In the genomic region with DNA sequence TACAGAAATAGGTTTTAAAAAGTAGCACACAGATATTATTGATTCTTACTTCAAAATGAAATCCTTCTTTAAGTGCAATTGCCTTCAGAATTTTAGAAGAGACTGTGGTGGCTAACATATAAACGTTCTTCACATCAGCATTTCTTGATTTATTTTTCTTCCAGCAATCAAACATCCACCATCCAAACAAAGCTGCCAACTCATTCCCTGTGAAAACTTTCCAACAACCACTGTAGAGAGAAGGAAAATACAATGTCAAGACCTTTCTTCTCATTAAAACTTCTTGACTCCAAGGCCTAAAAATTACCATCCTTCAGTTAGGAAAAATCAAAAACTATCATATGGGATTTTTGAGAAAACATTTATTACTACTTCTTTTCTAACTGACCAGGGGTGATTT, we compare ENCODE assay signal across 34 cellular contexts. TPM values are rescaled to one million over a fixed set of nuclear protein-coding genes. Genes with fewer than 3 reads are reported as not detected.
"Had no signal": no experiment of that assay in that cellular context is flagged by ENCODE, and none has a peak within 500 bp of the region (broad histone marks: within the 10 kb centered on the region; RNA-seq: fewer than 3 reads in every experiment).

No MANE protein-coding gene starts in this region.

- ATAC-seq: activated T-cell treated with anti-CD3 and anti-CD28 coated beads, Interleukin-2, amount 50 U/mL, for 72 hours; WTC11 had no signal

- H3K27ac ChIP-seq: adrenal gland, breast epithelium, cardiac muscle cell, coronary artery, dorsolateral prefrontal cortex, esophagus muscularis mucosa, VCaP had no signal

- DNase-seq: activated CD4-positive, alpha-beta memory T cell treated with anti-CD3 and anti-CD28 coated beads, Interleukin-2, amount 10 ng/mL, durations not matched to agents 7 days and 5 days; activated CD4-positive, alpha-beta T cell treated with anti-CD3 and anti-CD28 coated beads for 1 hour; activated CD4-positive, alpha-beta T cell treated with anti-CD3 and anti-CD28 coated beads for 4 hours; activated CD4-positive, alpha-beta T cell treated with anti-CD3 and anti-CD28 coated beads, Interleukin-2, amount 10 ng/mL, durations not matched to agents 7 days and 5 days; activated CD4-positive, alpha-beta T cell treated with anti-CD3 and anti-CD28 coated beads, Interleukin-2, amount 50 U/mL, for 4 hours; activated CD8-positive, alpha-beta memory T cell treated with anti-CD3 and anti-CD28 coated beads, Interleukin-2, amount 50 U/mL, for 48 hours; activated gamma-delta T cell; activated naive CD4-positive, alpha-beta T cell treated with anti-CD3 and anti-CD28 coated beads, Interleukin-2, amount 50 U/mL, for 16 hours; activated naive CD4-positive, alpha-beta T cell treated with Interleukin-2 at 50 U/mL for 16 hours; activated T-cell treated with anti-CD3 and anti-CD28 coated beads for 4 hours; activated T-cell treated with anti-CD3 and anti-CD28 coated beads, Interleukin-2, amount 50 U/mL, for 24 hours; activated T-cell treated with anti-CD3 and anti-CD28 coated beads, Interleukin-2, amount 50 U/mL, for 72 hours; adrenal gland; amygdala; aorta; central memory CD4-positive, alpha-beta T cell; cerebellar nuclear complex; dorsolateral prefrontal cortex; effector memory CD4-positive, alpha-beta T cell; endodermal cell; erythroblast; foreskin fibroblast; head of caudate nucleus; T-helper 2 cell had no signal

- H3K4me1 Mint-ChIP-seq: brain, endodermal cell, WTC11 had no signal

- H3K4me1 ChIP-seq: adrenal gland, breast epithelium, esophagus muscularis mucosa had no signal

- H3K9me3 Mint-ChIP-seq: activated CD4-positive, alpha-beta memory T cell treated with anti-CD3 and anti-CD28 coated beads, Interleukin-2, amount 10 ng/mL, durations not matched to agents 7 days and 5 days; activated CD4-positive, alpha-beta T cell treated with anti-CD3 and anti-CD28 coated beads, Interleukin-2, amount 10 ng/mL, durations not matched to agents 7 days and 5 days; activated T-cell treated with anti-CD3 and anti-CD28 coated beads, Interleukin-2, amount 50 U/mL, for 24 hours; activated T-cell treated with anti-CD3 and anti-CD28 coated beads, Interleukin-2, amount 50 U/mL, for 72 hours; dendritic cell treated with granulocyte-macrophage colony-stimulating factor and Interleukin-4, amounts not matched to agents 40 ng/mL and 50 ng/mL, for 4 days; WTC11 had no signal

- H3K27me3 ChIP-seq: adrenal gland, breast epithelium, cardiac muscle cell, dorsolateral prefrontal cortex, esophagus muscularis mucosa had no signal

- H3K4me3 Mint-ChIP-seq: activated CD4-positive, alpha-beta memory T cell treated with anti-CD3 and anti-CD28 coated beads, Interleukin-2, amount 10 ng/mL, durations not matched to agents 7 days and 5 days; activated CD4-positive, alpha-beta T cell treated with anti-CD3 and anti-CD28 coated beads, Interleukin-2, amount 10 ng/mL, durations not matched to agents 7 days and 5 days; activated naive CD8-positive, alpha-beta T cell; activated T-cell treated with anti-CD3 and anti-CD28 coated beads, Interleukin-2, amount 50 U/mL, for 24 hours; activated T-cell treated with anti-CD3 and anti-CD28 coated beads, Interleukin-2, amount 50 U/mL, for 72 hours; brain; dendritic cell treated with granulocyte-macrophage colony-stimulating factor and Interleukin-4, amounts not matched to agents 40 ng/mL and 50 ng/mL, for 4 days; endodermal cell; WTC11 had no signal

- H3K27ac Mint-ChIP-seq: activated CD4-positive, alpha-beta memory T cell treated with anti-CD3 and anti-CD28 coated beads, Interleukin-2, amount 10 ng/mL, durations not matched to agents 7 days and 5 days; activated CD4-positive, alpha-beta T cell treated with anti-CD3 and anti-CD28 coated beads, Interleukin-2, amount 10 ng/mL, durations not matched to agents 7 days and 5 days; activated naive CD8-positive, alpha-beta T cell; activated T-cell treated with anti-CD3 and anti-CD28 coated beads, Interleukin-2, amount 50 U/mL, for 24 hours; activated T-cell treated with anti-CD3 and anti-CD28 coated beads, Interleukin-2, amount 50 U/mL, for 72 hours; brain; dendritic cell treated with granulocyte-macrophage colony-stimulating factor and Interleukin-4, amounts not matched to agents 40 ng/mL and 50 ng/mL, for 4 days; endodermal cell; WTC11 had no signal

- H3K9me3 ChIP-seq: adrenal gland, breast epithelium, esophagus muscularis mucosa had no signal

- H3K36me3 ChIP-seq: adrenal gland, breast epithelium, esophagus muscularis mucosa had no signal

- H3K27me3 Mint-ChIP-seq: activated CD4-positive, alpha-beta memory T cell treated with anti-CD3 and anti-CD28 coated beads, Interleukin-2, amount 10 ng/mL, durations not matched to agents 7 days and 5 days; activated CD4-positive, alpha-beta T cell treated with anti-CD3 and anti-CD28 coated beads, Interleukin-2, amount 10 ng/mL, durations not matched to agents 7 days and 5 days; activated naive CD8-positive, alpha-beta T cell; activated T-cell treated with anti-CD3 and anti-CD28 coated beads, Interleukin-2, amount 50 U/mL, for 24 hours; brain; dendritic cell treated with granulocyte-macrophage colony-stimulating factor and Interleukin-4, amounts not matched to agents 40 ng/mL and 50 ng/mL, for 4 days had no signal

- H3K4me3 ChIP-seq: adrenal gland, breast epithelium, cardiac muscle cell, coronary artery, dorsolateral prefrontal cortex, esophagus muscularis mucosa had no signal

RNA-seq across cellular contexts. Expression of a gene that starts 34.0 kb away (rescaled TPM):
- total RNA-seq: activated CD4-positive, alpha-beta memory T cell treated with anti-CD3 and anti-CD28 coated beads, Interleukin-2, amount 10 ng/mL, durations not matched to agents 7 days and 5 days; activated CD4-positive, alpha-beta T cell treated with anti-CD3 and anti-CD28 coated beads, Interleukin-2, amount 10 ng/mL, durations not matched to agents 7 days and 5 days; activated T-cell treated with anti-CD3 and anti-CD28 coated beads, Interleukin-2, amount 50 U/mL, for 72 hours; cardiac muscle cell; endodermal cell; T-helper 1 cell treated with Interleukin-12 subunit alpha and Interleukin-12 subunit beta and Interleukin-4 antibody, amounts not matched to agents 30 ng/mL and 1 ng/mL, for 36 hours had no signal
